Comparison of ENCODE assay signal across 16 cellular contexts in the genomic region with DNA sequence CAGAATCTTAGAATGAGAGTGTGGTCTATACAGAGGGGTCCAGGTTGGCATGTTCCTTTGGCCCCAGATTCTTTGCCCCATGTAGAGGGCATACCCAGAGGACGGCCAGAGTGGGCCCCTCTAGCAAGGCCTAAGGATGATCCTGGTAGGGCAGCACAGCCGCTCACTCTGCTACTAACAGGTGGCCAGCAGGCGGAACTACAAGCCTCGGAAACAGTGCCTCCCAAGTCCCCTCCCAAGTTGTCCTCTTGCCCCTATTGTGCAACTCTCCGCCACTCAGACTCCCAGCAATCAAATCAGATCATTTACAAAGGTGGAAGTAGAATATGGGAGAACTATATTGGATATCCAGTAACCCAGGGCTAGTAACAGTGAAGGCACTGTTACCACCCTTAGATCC.
"Had no signal": no experiment of that assay in that cellular context is flagged by ENCODE, and none has a peak within 500 bp of the region (broad histone marks: within the 10 kb centered on the region; RNA-seq: fewer than 3 reads in every experiment).

No MANE protein-coding gene starts in this region.

- H3K4me3 ChIP-seq: heart right ventricle, lower lobe of right lung, skin epidermis, tibial artery had no signal

- H3K27ac ChIP-seq: brain microvascular endothelial cell, foreskin keratinocyte, heart right ventricle, lower lobe of right lung, skin epidermis, tibial artery, VCaP had no signal

- H3K27me3 ChIP-seq: heart right ventricle, tibial artery had no signal

- ATAC-seq: activated CD4-positive, alpha-beta T cell treated with anti-CD3 and anti-CD28 coated beads for 36 hours; activated CD8-positive, alpha-beta T cell treated with anti-CD3 and anti-CD28 coated beads for 36 hours; activated T-cell treated with anti-CD3 and anti-CD28 coated beads, Interleukin-2, amount 50 U/mL, for 72 hours; foreskin keratinocyte; heart right ventricle; lower lobe of right lung; naive thymus-derived CD4-positive, alpha-beta T cell had no signal

- DNase-seq: activated CD4-positive, alpha-beta T cell treated with anti-CD3 and anti-CD28 coated beads for 36 hours; activated CD8-positive, alpha-beta memory T cell treated with anti-CD3 and anti-CD28 coated beads, Interleukin-2, amount 50 U/mL, for 4 hours; activated CD8-positive, alpha-beta T cell treated with anti-CD3 and anti-CD28 coated beads for 36 hours; activated gamma-delta T cell treated with Interleukin-2 at 50 U/mL for 16 hours; activated naive CD8-positive, alpha-beta T cell treated with anti-CD3 and anti-CD28 coated beads for 36 hours; activated T-cell treated with anti-CD3 and anti-CD28 coated beads, Interleukin-2, amount 50 U/mL, for 72 hours; brain microvascular endothelial cell; cerebellar nuclear complex; foreskin keratinocyte; heart right ventricle; lower lobe of right lung; naive thymus-derived CD4-positive, alpha-beta T cell; T-helper 9 cell; tibial artery had no signal

- H3K4me1 ChIP-seq: lower lobe of right lung, tibial artery had no signal

- H3K9me3 ChIP-seq: heart right ventricle, lower lobe of right lung, tibial artery had no signal

- H3K36me3 ChIP-seq: brain microvascular endothelial cell, heart right ventricle, lower lobe of right lung, tibial artery had no signal
